13 cellular contexts compared by ENCODE assay signal in genomic region chr9:35859310-35859994, GRCh38. TPM values are rescaled to one million over a fixed set of nuclear protein-coding genes. Genes with fewer than 3 reads are reported as not detected.
DNase-seq lines count a peak whose midpoint lies in the region; ATAC-seq, FAIRE-seq and TF ChIP-seq lines count a peak whose summit lies in the region.
"Had no signal": no experiment of that assay in that cellular context is flagged by ENCODE, and none has a peak within 500 bp of the region (broad histone marks: within the 10 kb centered on the region; RNA-seq: fewer than 3 reads in every experiment).

No MANE protein-coding gene starts in this region.

- H3K36me3 Mint-ChIP-seq in astrocyte (ENCODE audit: low read depth, unreplicated experiment), result peaks cover 8% of the 10 kb centered on the region

- no peak overlapping the region for H3K4me3 ChIP-seq in astrocyte (ENCODE audit: insufficient read depth, low read depth, low read length)
- H3K4me3 ChIP-seq: transverse colon had no signal

- peaks cover 22% of the 10 kb centered on the region for H3K27me3 ChIP-seq in astrocyte (ENCODE audit: insufficient read depth, low read length)

- TF ChIP-seq CTCF in astrocyte (IDR thresholded peaks at IDR 0.05; ENCODE audit: insufficient read depth, low read depth, low read length), result no peak

- ATAC-seq in HG02870 (IDR thresholded peaks at IDR 0.05; ENCODE audit: unreplicated experiment), result no peak

- H3K27me3 Mint-ChIP-seq in astrocyte (ENCODE audit: low read depth, unreplicated experiment), result peaks cover 78% of the 10 kb centered on the region

- no peaks in the 10 kb centered on the region for H4K20me1 ChIP-seq in astrocyte (ENCODE audit: insufficient read depth, low read length)

- H3K4me2 ChIP-seq in astrocyte (ENCODE audit: low read length), result no peak overlapping the region
- H3K4me2 ChIP-seq: KMS-11 had no signal

- no peak overlapping the region for H3K27ac ChIP-seq in astrocyte (ENCODE audit: low read depth, low read length)
- H3K27ac ChIP-seq: KMS-11, transverse colon had no signal

- FAIRE-seq in astrocyte (lab: Jason Lieb, UNC), result no peak
- FAIRE-seq: small intestine had no signal

- DNase-seq in COR-L47 (lab: John Stamatoyannopoulos, UW), result peak; percentile 26
- DNase-seq in HT1080 (ENCODE audit: low read depth), result peak; percentile 74
- DNase-seq in astrocyte (ENCODE audit: low read depth), result no peak
- DNase-seq in myocyte (ENCODE audit: low read depth), result peak; percentile 48
- no peak for DNase-seq in activated CD4-positive, alpha-beta T cell treated with anti-CD3 and anti-CD28 coated beads for 4 hours
- DNase-seq in NCI-H748 (lab: John Stamatoyannopoulos, UW; ENCODE audit: unreplicated experiment), result no peak
- no peak for DNase-seq in hypothalamus (lab: John Stamatoyannopoulos, UW)
- DNase-seq: GOT3, small intestine, transverse colon had no signal

- peaks cover 1% of the 10 kb centered on the region for H3K9me3 Mint-ChIP-seq in astrocyte (ENCODE audit: unreplicated experiment)

- H3K9ac ChIP-seq in astrocyte (ENCODE audit: low read length), result no peak overlapping the region
- H3K9ac ChIP-seq: KMS-11 had no signal

- no peaks in the 10 kb centered on the region for H3K4me1 ChIP-seq in astrocyte (ENCODE audit: insufficient read depth, low read length)
- H3K4me1 ChIP-seq: transverse colon had no signal

- no peaks in the 10 kb centered on the region for H3K79me2 ChIP-seq in astrocyte (ENCODE audit: insufficient read depth, low read length)

- no peak overlapping the region for H3K4me3 Mint-ChIP-seq in astrocyte (ENCODE audit: unreplicated experiment)

- H3K9me3 ChIP-seq in astrocyte (ENCODE audit: insufficient read depth, low read depth, low read length), result no peaks in the 10 kb centered on the region
- H3K9me3 ChIP-seq: transverse colon had no signal

- peak overlapping the region; percentile 11 for H3K27ac Mint-ChIP-seq in astrocyte (ENCODE audit: unreplicated experiment)

- no peaks in the 10 kb centered on the region for H3K36me3 ChIP-seq in astrocyte (ENCODE audit: insufficient read depth, low read length)
- H3K36me3 ChIP-seq: transverse colon had no signal

- H3K4me1 Mint-ChIP-seq in astrocyte (ENCODE audit: low read depth, unreplicated experiment), result no peaks in the 10 kb centered on the region

- H2AFZ ChIP-seq in astrocyte (ENCODE audit: low read depth, low read length), result no peak overlapping the region

RNA-seq across cellular contexts. Expression of gene OR13J1, which starts 10.7 kb away (rescaled TPM):
- total RNA-seq in HT1080 (2014; rRNA removed; shearing (Covaris generic)), result not detected in 2 replicates
- polyA plus RNA-seq in HT1080 (2015; cell fraction: cytosol; rRNA removed), result not detected in 2 replicates
- polyA plus RNA-seq in HT1080 (2015; cell fraction: nucleus; rRNA removed), result not detected in 2 replicates
- total RNA-seq in astrocyte (not detected in 2 replicates), myocyte (not detected in 2 replicates)
- polyA plus RNA-seq in myocyte (2012), result not detected
- total RNA-seq: T-helper 1 cell treated with Interleukin-12 subunit alpha and Interleukin-12 subunit beta and Interleukin-4 antibody, amounts not matched to agents 30 ng/mL and 1 ng/mL, for 36 hours had no signal
- polyA plus RNA-seq: small intestine had no signal

RNA-seq across cellular contexts. Expression of gene TMEM8B, which starts 30.4 kb away (rescaled TPM):
- total RNA-seq in HT1080 (2014; rRNA removed; shearing (Covaris generic)), result 0.20 and 0.95 TPM in 2 replicates
- polyA plus RNA-seq in HT1080 (2015; cell fraction: cytosol; rRNA removed), result 5.5 and 6.1 TPM in 2 replicates
- polyA plus RNA-seq in HT1080 (2015; cell fraction: nucleus; rRNA removed), result 7.4 and 9.6 TPM in 2 replicates
- total RNA-seq in astrocyte, result 8.6 and 8.9 TPM in 2 replicates
- 6.8 and 8.8 TPM in 2 replicates for total RNA-seq in myocyte
- 21.2 TPM for polyA plus RNA-seq in myocyte (2012)

RNA-seq across cellular contexts. Expression of gene FAM221B, which starts 30.9 kb away (rescaled TPM):
- total RNA-seq in HT1080 (2014; rRNA removed; shearing (Covaris generic)), result not detected in 2 replicates
- polyA plus RNA-seq in HT1080 (2015; cell fraction: cytosol; rRNA removed), result not detected in 2 replicates
- not detected in 2 replicates for polyA plus RNA-seq in HT1080 (2015; cell fraction: nucleus; rRNA removed)
- total RNA-seq in astrocyte (not detected in 2 replicates), myocyte (not detected in 2 replicates)
- polyA plus RNA-seq in myocyte (2012), result 0.13 TPM
- total RNA-seq: T-helper 1 cell treated with Interleukin-12 subunit alpha and Interleukin-12 subunit beta and Interleukin-4 antibody, amounts not matched to agents 30 ng/mL and 1 ng/mL, for 36 hours had no signal
- polyA plus RNA-seq: small intestine had no signal

RNA-seq across cellular contexts. Expression of gene HINT2, which starts 44.6 kb away (rescaled TPM):
- total RNA-seq in HT1080 (2014; rRNA removed; shearing (Covaris generic)), result 72.7 and 81.8 TPM in 2 replicates
- 28.2 and 37.7 TPM in 2 replicates for polyA plus RNA-seq in HT1080 (2015; cell fraction: cytosol; rRNA removed)
- 15.9 and 18.3 TPM in 2 replicates for polyA plus RNA-seq in HT1080 (2015; cell fraction: nucleus; rRNA removed)
- total RNA-seq in astrocyte, result 22.8 and 23.7 TPM in 2 replicates
- 24.4 and 30.0 TPM in 2 replicates for total RNA-seq in myocyte
- 49.8 TPM for polyA plus RNA-seq in myocyte (2012)

RNA-seq across cellular contexts. Expression of gene HRCT1, which starts 46.5 kb away (rescaled TPM):
- total RNA-seq in HT1080 (2014; rRNA removed; shearing (Covaris generic)), result 2.4 and 3.2 TPM in 2 replicates
- 2.1 and 2.6 TPM in 2 replicates for polyA plus RNA-seq in HT1080 (2015; cell fraction: cytosol; rRNA removed)
- polyA plus RNA-seq in HT1080 (2015; cell fraction: nucleus; rRNA removed), result 0.66 and 2.0 TPM in 2 replicates
- total RNA-seq in astrocyte (0.39 and 0.62 TPM in 2 replicates), myocyte (0.37 and 1.5 TPM in 2 replicates)
- polyA plus RNA-seq in myocyte (2012), result 2.8 TPM
- total RNA-seq: T-helper 1 cell treated with Interleukin-12 subunit alpha and Interleukin-12 subunit beta and Interleukin-4 antibody, amounts not matched to agents 30 ng/mL and 1 ng/mL, for 36 hours had no signal

Comparison
In these comparisons a context has a peak if more than half of its experiments do, and no peak if none do; other contexts are left out.
1. DNase-seq: peak in COR-L47 (single experiment), HT1080 (single experiment) and myocyte (single experiment); none in astrocyte (single experiment), activated CD4-positive, alpha-beta T cell treated with anti-CD3 and anti-CD28 coated beads for 4 hours (0 of 2), NCI-H748 (single experiment) and hypothalamus (0 of 51).